Comparison of ENCODE assay signal across 8 cellular contexts in the genomic region with DNA sequence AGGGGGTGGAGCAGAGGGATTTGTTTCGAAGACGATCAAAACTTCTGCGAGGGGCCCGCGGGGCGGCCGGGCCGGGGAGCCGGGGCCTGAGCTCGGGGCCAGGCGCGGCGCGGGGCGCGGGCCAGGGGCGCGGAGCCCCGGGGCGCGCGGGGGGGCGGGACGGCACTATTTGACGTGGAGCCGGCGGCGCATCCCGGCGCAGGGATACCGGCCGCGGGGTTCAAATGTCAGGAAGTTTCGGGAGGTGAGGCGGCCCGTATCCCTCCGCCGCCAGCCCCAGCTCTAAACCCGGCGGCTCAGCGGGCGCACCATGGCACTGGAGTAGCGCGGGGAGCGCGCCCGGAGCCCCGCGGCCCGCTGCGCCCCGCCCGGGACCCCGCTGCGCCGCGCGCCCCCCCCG. TPM values are rescaled to one million over a fixed set of nuclear protein-coding genes. Genes with fewer than 3 reads are reported as not detected.
A peak's percentile ranks its signal among the peaks of the same experiment; 100 is the strongest.
DNase-seq lines count a peak whose midpoint lies in the region; ATAC-seq and TF ChIP-seq lines count a peak whose summit lies in the region.

Gene LMX1B, plus strand, starts transcription at position 273 of the 400 bp plus-strand sequence. CDS start 522 bp downstream, outside the sequence.

- no peaks in the 10 kb centered on the region for H3K36me3 Mint-ChIP-seq in activated T-cell treated with anti-CD3 and anti-CD28 coated beads, Interleukin-2, amount 50 U/mL, for 24 hours (ENCODE audit: low read depth)
- no peaks in the 10 kb centered on the region for H3K36me3 Mint-ChIP-seq in activated B cell treated with CpG ODN at 0.5 μM for 24 hours (ENCODE audit: low read depth)

- H3K4me3 ChIP-seq in right cardiac atrium (ENCODE audit: low read length): peak within 1 kb of the TSS; percentile 65
- H3K4me3 ChIP-seq in thymus (ENCODE audit: low read length): peak within 1 kb of the TSS; percentile 46

- H3K36me3 ChIP-seq in thymus (ENCODE audit: control insufficient read depth, insufficient read depth): no peaks in the 10 kb centered on the region

- H3K4me1 ChIP-seq in right cardiac atrium (ENCODE audit: control insufficient read depth, insufficient read depth, low read length): no peaks in the 10 kb centered on the region
- H3K4me1 ChIP-seq in thymus (ENCODE audit: control insufficient read depth, insufficient read depth, low read length): peaks cover 7% of the 10 kb centered on the region

- DNase-seq in activated T-cell treated with anti-CD3 and anti-CD28 coated beads, Interleukin-2, amount 50 U/mL, for 24 hours: no peak
- no peak for DNase-seq in activated T-cell treated with anti-CD3 and anti-CD28 coated beads, Interleukin-2, amount 50 U/mL, for 48 hours
- no peak for DNase-seq in activated B cell treated with CpG ODN at 0.5 μM for 24 hours
- peak; percentile 80 to 91 (median 88) for DNase-seq in right cardiac atrium
- DNase-seq in SKM-1 (lab: John Stamatoyannopoulos, UW; ENCODE audit: unreplicated experiment): no peak
- no peak for DNase-seq in activated CD8-positive, alpha-beta memory T cell treated with anti-CD3 and anti-CD28 coated beads, Interleukin-2, amount 50 U/mL, for 48 hours
- no peak for DNase-seq in stimulated activated CD4-positive, alpha-beta T cell treated with anti-CD3 and anti-CD28 coated beads, Interleukin-4, amount 100 ng/mL, for 24 hours

- H3K27me3 Mint-ChIP-seq in activated T-cell treated with anti-CD3 and anti-CD28 coated beads, Interleukin-2, amount 50 U/mL, for 24 hours: peaks cover 83% of the 10 kb centered on the region
- H3K27me3 Mint-ChIP-seq in activated B cell treated with CpG ODN at 0.5 μM for 24 hours: peaks cover 59% of the 10 kb centered on the region

- TF ChIP-seq CTCF in activated B cell treated with CpG ODN at 0.5 μM for 24 hours (IDR thresholded peaks at IDR 0.05): no peak

- CTCF ChIA-PET in activated B cell treated with CpG ODN at 0.5 μM for 24 hours (lab: Charles Lee): no interaction called here

- H3K27me3 ChIP-seq in right cardiac atrium (ENCODE audit: control insufficient read depth, insufficient read depth) (no peaks in the 10 kb centered on the region), thymus (ENCODE audit: control insufficient read depth, insufficient read depth) (peaks cover 97% of the 10 kb centered on the region)

- H3K9me3 Mint-ChIP-seq in activated T-cell treated with anti-CD3 and anti-CD28 coated beads, Interleukin-2, amount 50 U/mL, for 24 hours: no peaks in the 10 kb centered on the region
- H3K9me3 Mint-ChIP-seq in activated B cell treated with CpG ODN at 0.5 μM for 24 hours: no peaks in the 10 kb centered on the region

- H3K27ac Mint-ChIP-seq in activated T-cell treated with anti-CD3 and anti-CD28 coated beads, Interleukin-2, amount 50 U/mL, for 24 hours: peak within 1 kb of the TSS; percentile 78
- H3K27ac Mint-ChIP-seq in activated B cell treated with CpG ODN at 0.5 μM for 24 hours: no peak within 1 kb of the TSS

- H3K27ac ChIP-seq in right cardiac atrium (ENCODE audit: low read length) (no peak within 1 kb of the TSS), thymus (ENCODE audit: low read depth) (no peak within 1 kb of the TSS)

- peaks cover 28% of the 10 kb centered on the region for H3K4me1 Mint-ChIP-seq in activated T-cell treated with anti-CD3 and anti-CD28 coated beads, Interleukin-2, amount 50 U/mL, for 24 hours (ENCODE audit: low read depth)
- H3K4me1 Mint-ChIP-seq in activated B cell treated with CpG ODN at 0.5 μM for 24 hours: peaks cover 34% of the 10 kb centered on the region

- ATAC-seq in activated B cell treated with CpG ODN at 0.5 μM for 24 hours (ENCODE audit: low read depth) (no peak), right cardiac atrium (no peak)

- peak within 1 kb of the TSS; percentile 49 for H3K4me3 Mint-ChIP-seq in activated T-cell treated with anti-CD3 and anti-CD28 coated beads, Interleukin-2, amount 50 U/mL, for 24 hours
- peak within 1 kb of the TSS; percentile 76 for H3K4me3 Mint-ChIP-seq in activated B cell treated with CpG ODN at 0.5 μM for 24 hours

- intact Hi-C loops in activated B cell treated with CpG ODN at 0.5 μM for 24 hours (cut with micrococcal nuclease) (no loop called here), right cardiac atrium (cut with DNase I) (loop anchor here in 3 of 4 donors (5.0 to 10.0 kb wide), 4 partner anchors 71 to 169 kb away; no protein-coding TSS in a partner anchor)

- H3K9me3 ChIP-seq in right cardiac atrium (ENCODE audit: control insufficient read depth, low read length) (no peaks in the 10 kb centered on the region), thymus (ENCODE audit: control insufficient read depth) (no peaks in the 10 kb centered on the region)

- WGBS in right cardiac atrium: 1% methylated on average over 51 of the region's 59 CpGs
- 2% methylated on average over 59 of the region's 59 CpGs for WGBS in thymus

- POLR2A ChIA-PET in activated B cell treated with CpG ODN at 0.5 μM for 24 hours (lab: Charles Lee): no interaction called here

RNA-seq across cellular contexts. Expression of gene LMX1B, which starts in this region (rescaled TPM):
- total RNA-seq in activated B cell treated with CpG ODN at 0.5 μM for 24 hours (not detected in 2 replicates), right cardiac atrium (1 to 10 TPM; 1.0 to 3.6 (median 1.8) TPM)
- polyA plus RNA-seq in right cardiac atrium (0.81 TPM), thymus (0.02 TPM)

Comparison
In these comparisons a context has a peak if more than half of its experiments do, and no peak if none do; other contexts are left out.
1. DNase-seq: peak in right cardiac atrium (3 of 3); none in activated T-cell treated with anti-CD3 and anti-CD28 coated beads, Interleukin-2, amount 50 U/mL, for 24 hours (single experiment), activated T-cell treated with anti-CD3 and anti-CD28 coated beads, Interleukin-2, amount 50 U/mL, for 48 hours (0 of 2), activated B cell treated with CpG ODN at 0.5 μM for 24 hours (single experiment), SKM-1 (single experiment), activated CD8-positive, alpha-beta memory T cell treated with anti-CD3 and anti-CD28 coated beads, Interleukin-2, amount 50 U/mL, for 48 hours (single experiment) and stimulated activated CD4-positive, alpha-beta T cell treated with anti-CD3 and anti-CD28 coated beads, Interleukin-4, amount 100 ng/mL, for 24 hours (single experiment).